ENCODE assay signal across 8 cellular contexts in the genomic region with DNA sequence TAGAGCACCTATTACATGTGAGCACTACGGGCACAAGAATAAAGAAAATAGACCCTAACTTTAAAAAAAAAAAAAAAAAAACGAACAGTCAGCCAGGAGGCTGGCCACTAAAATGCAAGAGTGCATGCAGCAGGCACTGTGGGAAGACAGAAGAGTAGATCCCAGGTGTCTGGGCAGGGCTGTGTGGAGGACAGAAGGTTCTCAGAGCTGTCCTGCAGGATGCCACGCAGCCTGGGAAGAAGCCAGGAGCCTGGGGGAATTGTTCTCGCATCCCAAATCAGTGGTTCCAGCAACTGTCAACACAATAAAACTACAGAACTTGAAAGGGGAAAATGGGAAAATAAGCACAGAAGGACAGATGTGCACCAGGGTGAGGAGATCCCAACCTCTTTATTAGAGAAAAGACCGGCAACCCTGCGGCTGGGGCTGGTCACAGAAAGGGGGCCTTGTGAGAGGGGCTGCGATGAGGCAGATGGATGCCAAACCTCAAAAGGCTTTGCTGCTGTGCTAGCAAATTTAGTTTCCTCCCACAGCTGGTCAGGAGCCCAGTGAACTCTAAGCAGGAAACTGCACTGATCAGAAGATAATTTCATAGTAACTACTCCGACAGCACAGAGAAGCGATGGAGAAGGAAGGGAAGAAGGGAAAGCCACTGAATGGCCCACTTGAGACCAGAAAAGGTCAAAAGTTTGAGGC. TPM values are rescaled to one million over a fixed set of nuclear protein-coding genes. Genes with fewer than 3 reads are reported as not detected.
DNase-seq lines count a peak whose midpoint lies in the region; ATAC-seq, FAIRE-seq and TF ChIP-seq lines count a peak whose summit lies in the region.

No MANE protein-coding gene starts in this region.

- TF ChIP-seq CTCF in sigmoid colon (IDR thresholded peaks at IDR 0.05) = no peak

- H3K27me3 ChIP-seq in endocrine pancreas (ENCODE audit: control insufficient read depth, insufficient read depth, low read length) = no peaks in the 10 kb centered on the region
- no peaks in the 10 kb centered on the region for H3K27me3 ChIP-seq in sigmoid colon

- intact Hi-C loops in sigmoid colon (cut with DNase I) = no loop called here

- DNase-seq in GM12892 (ENCODE audit: insufficient read length) (no peak), RPMI7951 (ENCODE audit: low read depth) (peak; percentile 64), sigmoid colon (no peak)
- DNase-seq in activated CD8-positive, alpha-beta memory T cell treated with anti-CD3 and anti-CD28 coated beads, Interleukin-2, amount 50 U/mL, for 48 hours = no peak

- no peak for TF ChIP-seq EP300 in sigmoid colon (IDR thresholded peaks at IDR 0.05)

- WGBS in sigmoid colon, 2 donors = 44 to 66% methylated on average over 9 of the region's 9 CpGs

- FAIRE-seq in GM12892 (lab: Jason Lieb, UNC) = peak; percentile 78

- no peaks in the 10 kb centered on the region for H3K4me1 ChIP-seq in endocrine pancreas (ENCODE audit: control insufficient read depth, insufficient read depth, low read length)
- peaks cover 0 to 32% (median 21%) of the 10 kb centered on the region in 4 donors for H3K4me1 ChIP-seq in sigmoid colon

- ATAC-seq in GM19397 (IDR thresholded peaks at IDR 0.05; ENCODE audit: unreplicated experiment) = no peak
- no peak for ATAC-seq in GM18520 (IDR thresholded peaks at IDR 0.05; ENCODE audit: unreplicated experiment)
- no peak for ATAC-seq in GM19452 (IDR thresholded peaks at IDR 0.05; ENCODE audit: unreplicated experiment)

- peak overlapping the region; percentile 59 to 71 (median 65) for H3K27ac ChIP-seq in sigmoid colon

- no peak overlapping the region for H3K9ac ChIP-seq in endocrine pancreas (ENCODE audit: control insufficient read depth, insufficient read depth, low read length)

- H3K4me3 ChIP-seq in endocrine pancreas (ENCODE audit: control insufficient read depth, insufficient read depth, low read length) (peak overlapping the region; percentile 60), sigmoid colon (peak overlapping the region in 1 of 4 donors; percentile 8)

- H3K36me3 ChIP-seq in endocrine pancreas (ENCODE audit: control insufficient read depth, insufficient read depth, low read length) (no peaks in the 10 kb centered on the region), sigmoid colon (no peaks in the 10 kb centered on the region)

- no peak for TF ChIP-seq POLR2A in GM12892 (IDR thresholded peaks at IDR 0.05; ENCODE audit: low read depth, low read length)
- TF ChIP-seq POLR2A in sigmoid colon (IDR thresholded peaks at IDR 0.05) = no peak

- no peaks in the 10 kb centered on the region for H3K9me3 ChIP-seq in endocrine pancreas (ENCODE audit: control insufficient read depth, low read length)
- H3K9me3 ChIP-seq in sigmoid colon = no peaks in the 10 kb centered on the region

RNA-seq across cellular contexts. Expression of gene MAP3K5, which starts 30.9 kb away (rescaled TPM):
- 13.4 TPM for polyA plus RNA-seq in GM12892 (2012; ENCODE audit: missing spikeins)
- total RNA-seq in RPMI7951 (2014; rRNA removed; shearing (Covaris generic)) = 6.2 and 6.3 TPM in 2 replicates
- 10 to 100 TPM in 2 of 4 donors, 1 to 10 TPM in 2; 8.9 to 17.8 (median 10.3) TPM for total RNA-seq in sigmoid colon
- 10 to 100 TPM in 1 of 3 donors, 1 to 10 TPM in 2; 7.4 to 11.4 (median 8.6) TPM for polyA plus RNA-seq in sigmoid colon
